In genomic region chr1:171582589-171582988, GRCh38 we compare ENCODE assay signal across 15 cellular contexts. TPM values are rescaled to one million over a fixed set of nuclear protein-coding genes. Genes with fewer than 3 reads are reported as not detected.
A peak's percentile ranks its signal among the peaks of the same experiment; 100 is the strongest.
DNase-seq lines count a peak whose midpoint lies in the region; ATAC-seq and TF ChIP-seq lines count a peak whose summit lies in the region.
"Had no signal": no experiment of that assay in that cellular context is flagged by ENCODE, and none has a peak within 500 bp of the region (broad histone marks: within the 10 kb centered on the region; RNA-seq: fewer than 3 reads in every experiment).

No MANE protein-coding gene starts in this region.

- H3K27ac Mint-ChIP-seq in activated CD4-positive, alpha-beta T cell treated with anti-CD3 and anti-CD28 coated beads for 36 hours = no peak overlapping the region
- no peak overlapping the region for H3K27ac Mint-ChIP-seq in activated CD4-positive, alpha-beta T cell treated with anti-CD3 and anti-CD28 coated beads, Interleukin-2, amount 10 ng/mL, durations not matched to agents 7 days and 5 days
- no peak overlapping the region for H3K27ac Mint-ChIP-seq in activated T-helper 17 cell treated with anti-CD3 and anti-CD28 coated beads, Interleukin-2, amount 50 U/mL, for 72 hours
- H3K27ac Mint-ChIP-seq in stimulated activated effector memory CD8-positive, alpha-beta T cell treated with anti-CD3 and anti-CD28 coated beads, Interleukin-12 subunit alpha, Interleukin-12 subunit beta, amount 100 ng/mL, for 72 hours = no peak overlapping the region

- H3K27ac ChIP-seq in cardiac muscle cell (peak overlapping the region; percentile 13), left ventricle myocardium inferior (replicated peaks) (no peak overlapping the region)
- H3K27ac ChIP-seq: BLaER1 treated with 17β-estradiol and CSF1 and Interleukin-3, amounts not matched to agents 10 nM and 100 nM; GM23248 had no signal

- no peak for DNase-seq in activated CD4-positive, alpha-beta T cell treated with anti-CD3 and anti-CD28 coated beads for 36 hours
- DNase-seq in activated CD4-positive, alpha-beta T cell treated with anti-CD3 and anti-CD28 coated beads, Interleukin-2, amount 10 ng/mL, durations not matched to agents 7 days and 5 days = no peak
- no peak for DNase-seq in cardiac muscle cell (ENCODE audit: low read depth in 1 of 2, low spot score in 1 of 2)
- DNase-seq in left ventricle myocardium inferior = no peak
- DNase-seq in stimulated activated effector memory CD8-positive, alpha-beta T cell treated with anti-CD3 and anti-CD28 coated beads, Interleukin-12 subunit alpha, Interleukin-12 subunit beta, amount 100 ng/mL, for 72 hours (ENCODE audit: low spot score in 2 of 2) = no peak
- DNase-seq in SKM-1 (lab: John Stamatoyannopoulos, UW; ENCODE audit: unreplicated experiment) = no peak
- DNase-seq: ACHN; CD4-positive, CD25-positive, alpha-beta regulatory T cell; DMS53; GF-D8; GM23248 had no signal

- H3K9me3 ChIP-seq in cardiac muscle cell (ENCODE audit: low read depth) = no peaks in the 10 kb centered on the region
- no peaks in the 10 kb centered on the region for H3K9me3 ChIP-seq in left ventricle myocardium inferior (replicated peaks)
- H3K9me3 ChIP-seq: BLaER1 treated with 17β-estradiol and CSF1 and Interleukin-3, amounts not matched to agents 10 nM and 100 nM had no signal

- peaks cover 86% of the 10 kb centered on the region for H3K36me3 ChIP-seq in cardiac muscle cell
- H3K36me3 ChIP-seq in left ventricle myocardium inferior = peaks cover 98% of the 10 kb centered on the region

- TF ChIP-seq CTCF in cardiac muscle cell (IDR thresholded peaks at IDR 0.05; ENCODE audit: low read depth, low read length) (no peak), left ventricle myocardium inferior (IDR thresholded peaks at IDR 0.05; ENCODE audit: borderline replicate concordance) (no peak)

- POLR2A ChIA-PET in activated CD4-positive, alpha-beta T cell treated with anti-CD3 and anti-CD28 coated beads for 36 hours (lab: Charles Lee) = no interaction called here
- POLR2A ChIA-PET in activated CD4-positive, alpha-beta T cell treated with anti-CD3 and anti-CD28 coated beads, Interleukin-2, amount 10 ng/mL, durations not matched to agents 7 days and 5 days (lab: Charles Lee) = interaction anchor here (0.6 kb wide), 1 partner anchor 61 kb away, joined by 4 read pairs; no protein-coding TSS in a partner anchor

- no peak overlapping the region for H3K4me3 Mint-ChIP-seq in activated CD4-positive, alpha-beta T cell treated with anti-CD3 and anti-CD28 coated beads for 36 hours
- no peak overlapping the region for H3K4me3 Mint-ChIP-seq in activated CD4-positive, alpha-beta T cell treated with anti-CD3 and anti-CD28 coated beads, Interleukin-2, amount 10 ng/mL, durations not matched to agents 7 days and 5 days
- H3K4me3 Mint-ChIP-seq in activated T-helper 17 cell treated with anti-CD3 and anti-CD28 coated beads, Interleukin-2, amount 50 U/mL, for 72 hours = no peak overlapping the region
- H3K4me3 Mint-ChIP-seq in stimulated activated effector memory CD8-positive, alpha-beta T cell treated with anti-CD3 and anti-CD28 coated beads, Interleukin-12 subunit alpha, Interleukin-12 subunit beta, amount 100 ng/mL, for 72 hours = no peak overlapping the region
- H3K4me3 Mint-ChIP-seq: CD4-positive, CD25-positive, alpha-beta regulatory T cell had no signal

- intact Hi-C loops in activated CD4-positive, alpha-beta T cell treated with anti-CD3 and anti-CD28 coated beads for 36 hours (cut with DNase I, micrococcal nuclease) = loop anchor here (5.0 kb wide), 2 partner anchors 45 to 95 kb away; partner anchors contain the start of gene PRRC2C (in 1 of the 2)
- intact Hi-C loops in left ventricle myocardium inferior (cut with micrococcal nuclease) = loop anchor here (10.0 kb wide), 1 partner anchor 58 kb away; no protein-coding TSS in a partner anchor

- H3K27me3 ChIP-seq in cardiac muscle cell (no peaks in the 10 kb centered on the region), left ventricle myocardium inferior (ENCODE audit: low read depth) (no peaks in the 10 kb centered on the region)
- H3K27me3 ChIP-seq: BLaER1 treated with 17β-estradiol and CSF1 and Interleukin-3, amounts not matched to agents 10 nM and 100 nM had no signal

- CTCF ChIA-PET in activated CD4-positive, alpha-beta T cell treated with anti-CD3 and anti-CD28 coated beads for 36 hours (lab: Charles Lee) = interaction anchor here (1.1 to 1.7 kb wide), 4 partner anchors 52 to 161 kb away, joined by 3 to 6 read pairs (median 4); partner anchors contain the start of gene PRRC2C
- CTCF ChIA-PET in activated CD4-positive, alpha-beta T cell treated with anti-CD3 and anti-CD28 coated beads, Interleukin-2, amount 10 ng/mL, durations not matched to agents 7 days and 5 days (lab: Charles Lee) = interaction anchor here (1.2 kb wide), 1 partner anchor 16 kb away, joined by 3 read pairs; no protein-coding TSS in a partner anchor

- H3K27me3 Mint-ChIP-seq in activated CD4-positive, alpha-beta T cell treated with anti-CD3 and anti-CD28 coated beads for 36 hours = no peaks in the 10 kb centered on the region
- no peaks in the 10 kb centered on the region for H3K27me3 Mint-ChIP-seq in activated CD4-positive, alpha-beta T cell treated with anti-CD3 and anti-CD28 coated beads, Interleukin-2, amount 10 ng/mL, durations not matched to agents 7 days and 5 days
- H3K27me3 Mint-ChIP-seq in activated T-helper 17 cell treated with anti-CD3 and anti-CD28 coated beads, Interleukin-2, amount 50 U/mL, for 72 hours = no peaks in the 10 kb centered on the region
- H3K27me3 Mint-ChIP-seq: CD4-positive, CD25-positive, alpha-beta regulatory T cell had no signal

- H3K9me3 Mint-ChIP-seq in activated CD4-positive, alpha-beta T cell treated with anti-CD3 and anti-CD28 coated beads for 36 hours (ENCODE audit: low read depth) = no peaks in the 10 kb centered on the region
- H3K9me3 Mint-ChIP-seq in activated CD4-positive, alpha-beta T cell treated with anti-CD3 and anti-CD28 coated beads, Interleukin-2, amount 10 ng/mL, durations not matched to agents 7 days and 5 days = no peaks in the 10 kb centered on the region
- H3K9me3 Mint-ChIP-seq in activated T-helper 17 cell treated with anti-CD3 and anti-CD28 coated beads, Interleukin-2, amount 50 U/mL, for 72 hours = no peaks in the 10 kb centered on the region
- no peaks in the 10 kb centered on the region for H3K9me3 Mint-ChIP-seq in stimulated activated effector memory CD8-positive, alpha-beta T cell treated with anti-CD3 and anti-CD28 coated beads, Interleukin-12 subunit alpha, Interleukin-12 subunit beta, amount 100 ng/mL, for 72 hours
- H3K9me3 Mint-ChIP-seq: CD4-positive, CD25-positive, alpha-beta regulatory T cell had no signal

- H3K36me3 Mint-ChIP-seq in activated CD4-positive, alpha-beta T cell treated with anti-CD3 and anti-CD28 coated beads for 36 hours (ENCODE audit: low read depth) = peaks cover 57% of the 10 kb centered on the region
- H3K36me3 Mint-ChIP-seq in activated CD4-positive, alpha-beta T cell treated with anti-CD3 and anti-CD28 coated beads, Interleukin-2, amount 10 ng/mL, durations not matched to agents 7 days and 5 days (ENCODE audit: low read depth) = peaks cover 58% of the 10 kb centered on the region
- H3K36me3 Mint-ChIP-seq in activated T-helper 17 cell treated with anti-CD3 and anti-CD28 coated beads, Interleukin-2, amount 50 U/mL, for 72 hours (ENCODE audit: low read depth) = peaks cover 100% of the 10 kb centered on the region
- H3K36me3 Mint-ChIP-seq in stimulated activated effector memory CD8-positive, alpha-beta T cell treated with anti-CD3 and anti-CD28 coated beads, Interleukin-12 subunit alpha, Interleukin-12 subunit beta, amount 100 ng/mL, for 72 hours = peaks cover 100% of the 10 kb centered on the region

- no peak overlapping the region for H3K4me3 ChIP-seq in cardiac muscle cell
- H3K4me3 ChIP-seq in left ventricle myocardium inferior = no peak overlapping the region
- H3K4me3 ChIP-seq: BLaER1 treated with 17β-estradiol and CSF1 and Interleukin-3, amounts not matched to agents 10 nM and 100 nM; GM23248 had no signal

- H3K4me1 Mint-ChIP-seq in activated CD4-positive, alpha-beta T cell treated with anti-CD3 and anti-CD28 coated beads for 36 hours = peaks cover 18% of the 10 kb centered on the region
- H3K4me1 Mint-ChIP-seq in activated CD4-positive, alpha-beta T cell treated with anti-CD3 and anti-CD28 coated beads, Interleukin-2, amount 10 ng/mL, durations not matched to agents 7 days and 5 days = peaks cover 27% of the 10 kb centered on the region
- peaks cover 18% of the 10 kb centered on the region for H3K4me1 Mint-ChIP-seq in activated T-helper 17 cell treated with anti-CD3 and anti-CD28 coated beads, Interleukin-2, amount 50 U/mL, for 72 hours
- H3K4me1 Mint-ChIP-seq in stimulated activated effector memory CD8-positive, alpha-beta T cell treated with anti-CD3 and anti-CD28 coated beads, Interleukin-12 subunit alpha, Interleukin-12 subunit beta, amount 100 ng/mL, for 72 hours = peaks cover 23% of the 10 kb centered on the region

- H3K4me1 ChIP-seq in cardiac muscle cell (ENCODE audit: low read depth) (no peaks in the 10 kb centered on the region), left ventricle myocardium inferior (no peaks in the 10 kb centered on the region)
- H3K4me1 ChIP-seq: BLaER1 treated with 17β-estradiol and CSF1 and Interleukin-3, amounts not matched to agents 10 nM and 100 nM had no signal

- peak; percentile 80 for ATAC-seq in activated CD4-positive, alpha-beta T cell treated with anti-CD3 and anti-CD28 coated beads for 36 hours
- ATAC-seq in activated T-helper 17 cell treated with anti-CD3 and anti-CD28 coated beads, Interleukin-2, amount 50 U/mL, for 72 hours (replicated peaks) = peak; percentile 52
- ATAC-seq in stimulated activated effector memory CD8-positive, alpha-beta T cell treated with anti-CD3 and anti-CD28 coated beads, Interleukin-12 subunit alpha, Interleukin-12 subunit beta, amount 100 ng/mL, for 72 hours = peak; percentile 75
- ATAC-seq: HCT116 had no signal

RNA-seq across cellular contexts. Expression of gene MYOCOS, which starts 39.5 kb away (rescaled TPM):
- not detected for total RNA-seq in activated CD4-positive, alpha-beta T cell treated with anti-CD3 and anti-CD28 coated beads for 36 hours
- total RNA-seq in activated CD4-positive, alpha-beta T cell treated with anti-CD3 and anti-CD28 coated beads, Interleukin-2, amount 10 ng/mL, durations not matched to agents 7 days and 5 days = under 1 TPM; 0.12 to 0.17 TPM
- total RNA-seq in cardiac muscle cell = not detected in 2 replicates
- polyA plus RNA-seq in cardiac muscle cell = 0.10 TPM in 1 of 2 replicates, not detected in the other
- not detected for total RNA-seq in left ventricle myocardium inferior
- total RNA-seq in activated T-helper 17 cell treated with anti-CD3 and anti-CD28 coated beads, Interleukin-2, amount 50 U/mL, for 72 hours = under 1 TPM in 1 of 2 donors, not detected in 1; 0.11 TPM
- total RNA-seq: A172; CD4-positive, CD25-positive, alpha-beta regulatory T cell; GM23248 had no signal
- polyA plus RNA-seq: CD4-positive, CD25-positive, alpha-beta regulatory T cell; GM23248 had no signal
